Comparison of ENCODE assay signal across 1 cellular context in genomic region chr1:45746922-45747321, GRCh38.
TF ChIP-seq lines count a peak whose summit lies in the region.

No MANE protein-coding gene starts in this region.

TF ChIP-seq in K562, 482 proteins besides CTCF, POLR2A, EP300 and RAD21:
- no peak for TF ChIP-seq MTA3 (IDR thresholded peaks at IDR 0.05; ENCODE audit: borderline replicate concordance)
- TF ChIP-seq ZBTB33 (CRISPR knock-in tag; IDR thresholded peaks at IDR 0.05), result peak; percentile 85
- no peak for TF ChIP-seq CEBPZ (IDR thresholded peaks at IDR 0.05; ENCODE audit: borderline replicate concordance, low read depth, low read length)
- peak; percentile 89 for TF ChIP-seq MBD1 (CRISPR knock-in tag; IDR thresholded peaks at IDR 0.05)
- 0 out of 2 replicates have a peak, but pooled peaks have one; percentile 29 for TF ChIP-seq GTF2F1 (IDR thresholded peaks at IDR 0.05; ENCODE audit: low read depth, low read length)
- TF ChIP-seq HMGN3 (IDR thresholded peaks at IDR 0.05; ENCODE audit: borderline replicate concordance, extremely low read depth, insufficient read length, low read depth, low read length), result peak; percentile 29
- TF ChIP-seq NRF1 (conservative IDR thresholded peaks at IDR 0.05 in 1 of 2, IDR thresholded peaks at IDR 0.05 in 1 of 2), result peak in 1 of 2 experiments; percentile 37; a peak in 2 of 4 replicates
- peak; percentile 43; the same call in 1 of the 2 replicates for TF ChIP-seq RBFOX2 (IDR thresholded peaks at IDR 0.05; ENCODE audit: low read depth, low read length)
- TF ChIP-seq ATF3 (IDR thresholded peaks at IDR 0.05), result peak; percentile 14; the same call in 1 of the 2 replicates
- no peak for TF ChIP-seq ATF3 (CRISPR knock-in tag; conservative IDR thresholded peaks at IDR 0.05)
TF ChIP-seq in K562: peak in this region for 7.
